Comparison of ENCODE assay signal across 19 cellular contexts in the genomic region with DNA sequence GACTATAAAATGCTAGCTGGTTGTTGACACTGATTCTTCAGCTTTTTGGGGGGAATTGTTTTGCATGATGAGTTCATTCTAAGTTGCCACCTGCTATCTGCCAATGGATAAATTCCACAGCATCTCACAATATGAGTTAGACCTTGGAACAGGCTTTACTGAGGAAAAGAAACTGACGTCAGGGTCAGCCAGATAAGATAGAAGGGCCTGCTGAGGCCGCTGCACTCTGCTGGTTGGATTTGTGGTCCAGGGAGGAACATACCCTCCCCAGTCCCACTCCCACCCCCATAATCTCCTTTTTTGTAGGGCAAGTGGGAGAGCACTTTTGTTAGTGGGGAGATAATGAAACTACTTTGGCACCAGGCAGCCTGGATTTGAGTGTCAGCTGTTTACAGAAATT.
A peak's percentile ranks its signal among the peaks of the same experiment; 100 is the strongest.
DNase-seq lines count a peak whose midpoint lies in the region; ATAC-seq, FAIRE-seq and TF ChIP-seq lines count a peak whose summit lies in the region.
"Had no signal": no experiment of that assay in that cellular context is flagged by ENCODE, and none has a peak within 500 bp of the region (broad histone marks: within the 10 kb centered on the region; RNA-seq: fewer than 3 reads in every experiment).

No MANE protein-coding gene starts in this region.

- H3K4me3 ChIP-seq in right atrium auricular region, result no peak overlapping the region
- no peak overlapping the region for H3K4me3 ChIP-seq in HEK293 (ENCODE audit: low read depth, low read length)
- no peak overlapping the region for H3K4me3 ChIP-seq in small intestine (ENCODE audit: low read depth in 1 of 2, low read length in 2 of 2)
- H3K4me3 ChIP-seq: A549, BLaER1 had no signal

- H3K9me3 Mint-ChIP-seq in stimulated activated naive CD8-positive, alpha-beta T cell treated with anti-CD3 and anti-CD28 coated beads, Interleukin-15, amount 100 ng/mL, for 72 hours, result no peaks in the 10 kb centered on the region
- H3K9me3 Mint-ChIP-seq: CD14-positive monocyte; CD8-positive, alpha-beta T cell had no signal

- TF ChIP-seq CTCF in right atrium auricular region (IDR thresholded peaks at IDR 0.05), result no peak
- no peak for TF ChIP-seq CTCF in HEK293 (tag by site-specific recombination; IDR thresholded peaks at IDR 0.05)

- H3K27ac Mint-ChIP-seq in stimulated activated naive CD8-positive, alpha-beta T cell treated with anti-CD3 and anti-CD28 coated beads, Interleukin-15, amount 100 ng/mL, for 72 hours, result no peak overlapping the region
- H3K27ac Mint-ChIP-seq: CD8-positive, alpha-beta T cell had no signal

- no peaks in the 10 kb centered on the region for H3K27me3 ChIP-seq in right atrium auricular region
- H3K27me3 ChIP-seq in small intestine (ENCODE audit: control insufficient read depth in 2 of 2, insufficient read depth in 2 of 2, low read length in 2 of 2), result no peaks in the 10 kb centered on the region
- H3K27me3 ChIP-seq: BLaER1 had no signal

- WGBS in small intestine, 3 donors, result 12 to 59% (median 37%) methylated on average over 2 of the region's 2 CpGs

- H3K36me3 ChIP-seq in right atrium auricular region (no peaks in the 10 kb centered on the region), HEK293 (ENCODE audit: control insufficient read depth in 2 of 2, insufficient read depth in 1 of 2, low read length in 2 of 2) (no peaks in the 10 kb centered on the region), small intestine (ENCODE audit: control insufficient read depth in 2 of 2, insufficient read depth in 2 of 2, low read length in 2 of 2) (no peaks in the 10 kb centered on the region)
- H3K36me3 ChIP-seq: BLaER1 had no signal

- H3K27me3 Mint-ChIP-seq in stimulated activated naive CD8-positive, alpha-beta T cell treated with anti-CD3 and anti-CD28 coated beads, Interleukin-15, amount 100 ng/mL, for 72 hours, result no peaks in the 10 kb centered on the region

- intact Hi-C loops in Right ventricle myocardium superior (cut with DNase I) (no loop called here), left ventricle myocardium superior (cut with micrococcal nuclease) (no loop called here)

- no peaks in the 10 kb centered on the region for H3K9me3 ChIP-seq in right atrium auricular region
- no peaks in the 10 kb centered on the region for H3K9me3 ChIP-seq in HEK293 (ENCODE audit: control insufficient read depth, insufficient read depth, low read depth, low read length)
- no peaks in the 10 kb centered on the region for H3K9me3 ChIP-seq in small intestine (ENCODE audit: control insufficient read depth, low read depth)
- H3K9me3 ChIP-seq: A549, BLaER1 had no signal

- CTCF ChIA-PET in HEK293 (lab: Yijun Ruan, JAX), result no interaction called here

- H3K4me1 ChIP-seq in right atrium auricular region (no peaks in the 10 kb centered on the region), HEK293 (ENCODE audit: control insufficient read depth, insufficient read depth, low read length) (peaks cover 7% of the 10 kb centered on the region; the same call in 1 of the 2 replicates), small intestine (ENCODE audit: control insufficient read depth in 2 of 2, insufficient read depth in 1 of 2, low read depth in 1 of 2, low read length in 1 of 2) (no peaks in the 10 kb centered on the region)

- DNase-seq in Right ventricle myocardium superior, result no peak
- no peak for DNase-seq in right atrium auricular region (ENCODE audit: low spot score)
- DNase-seq in left ventricle myocardium superior, result no peak
- peak; percentile 76 for DNase-seq in small intestine
- no peak for DNase-seq in stimulated activated naive CD8-positive, alpha-beta T cell treated with anti-CD3 and anti-CD28 coated beads, Interleukin-15, amount 100 ng/mL, for 72 hours
- DNase-seq: Calu3; CD8-positive, alpha-beta T cell; DMS79 treated with DMSO at 0.1 percent for 48 hours; GF-D8; GOT3; H7 had no signal

- no peak overlapping the region for H3K27ac ChIP-seq in right atrium auricular region
- H3K27ac ChIP-seq in HEK293 (ENCODE audit: extremely low read depth, low read depth, low read length), result no peak overlapping the region
- H3K27ac ChIP-seq in small intestine (ENCODE audit: low read depth in 1 of 2, low read length in 1 of 2), result no peak overlapping the region
- H3K27ac ChIP-seq: 22Rv1, BLaER1 had no signal

- no peak overlapping the region for H3K4me3 Mint-ChIP-seq in stimulated activated naive CD8-positive, alpha-beta T cell treated with anti-CD3 and anti-CD28 coated beads, Interleukin-15, amount 100 ng/mL, for 72 hours
- H3K4me3 Mint-ChIP-seq: CD14-positive monocyte; CD8-positive, alpha-beta T cell had no signal

- POLR2A ChIA-PET in HEK293 (lab: Yijun Ruan, JAX), result no interaction called here

- peak; percentile 15 for ATAC-seq in Right ventricle myocardium superior (ENCODE audit: poor library complexity)
- ATAC-seq in left ventricle myocardium superior, result peak; percentile 63
- ATAC-seq in GM19328 (IDR thresholded peaks at IDR 0.05; ENCODE audit: unreplicated experiment), result no peak
- ATAC-seq in HG03354 (IDR thresholded peaks at IDR 0.05; ENCODE audit: poor library complexity, severe bottlenecking, unreplicated experiment), result no peak
- no peak for ATAC-seq in stimulated activated naive CD8-positive, alpha-beta T cell treated with anti-CD3 and anti-CD28 coated beads, Interleukin-15, amount 100 ng/mL, for 72 hours
- ATAC-seq: A549; CD8-positive, alpha-beta T cell; HCT116 had no signal

- no peaks in the 10 kb centered on the region for H3K4me1 Mint-ChIP-seq in stimulated activated naive CD8-positive, alpha-beta T cell treated with anti-CD3 and anti-CD28 coated beads, Interleukin-15, amount 100 ng/mL, for 72 hours
- H3K4me1 Mint-ChIP-seq: CD14-positive monocyte had no signal

- FAIRE-seq in small intestine (lab: Jason Lieb, UNC), result no peak
- FAIRE-seq: A549 had no signal

TF ChIP-seq in HEK293, 187 proteins besides CTCF, POLR2A, EP300 and RAD21:
- TF ChIP-seq OSR2 (tag by site-specific recombination; IDR thresholded peaks at IDR 0.05) (no peak), ZFP41 (tag by site-specific recombination; IDR thresholded peaks at IDR 0.05; ENCODE audit: borderline replicate concordance) (no peak), ZFHX2 (tag by site-specific recombination; conservative IDR thresholded peaks at IDR 0.05) (0 out of 2 replicates have a peak, but pooled peaks have one; percentile 12), ZNF324 (tag by site-specific recombination; IDR thresholded peaks at IDR 0.05) (no peak)

Comparison
In these comparisons a context has a peak if more than half of its experiments do, and no peak if none do; other contexts are left out.
1. ATAC-seq: peak in Right ventricle myocardium superior (single experiment) and left ventricle myocardium superior (single experiment); none in GM19328 (single experiment), HG03354 (single experiment) and stimulated activated naive CD8-positive, alpha-beta T cell treated with anti-CD3 and anti-CD28 coated beads, Interleukin-15, amount 100 ng/mL, for 72 hours (single experiment).